Comparison of ENCODE assay signal across 10 cellular contexts in genomic region chr18:3061581-3062416, GRCh38. TPM values are rescaled to one million over a fixed set of nuclear protein-coding genes. Genes with fewer than 3 reads are reported as not detected.
DNase-seq lines count a peak whose midpoint lies in the region; ATAC-seq and TF ChIP-seq lines count a peak whose summit lies in the region.
"Had no signal": no experiment of that assay in that cellular context is flagged by ENCODE, and none has a peak within 500 bp of the region (broad histone marks: within the 10 kb centered on the region; RNA-seq: fewer than 3 reads in every experiment).

No MANE protein-coding gene starts in this region.

- no peak for TF ChIP-seq CTCF in nephron progenitor cell (IDR thresholded peaks at IDR 0.05)

- DNase-seq in CD8-positive, alpha-beta memory T cell = peak; percentile 19 to 69 (median 29)
- DNase-seq in KBM-7 = peak; percentile 16
- DNase-seq in activated naive CD4-positive, alpha-beta T cell treated with anti-CD3 and anti-CD28 coated beads, Interleukin-2, amount 50 U/mL, for 16 hours = peak; percentile 40
- no peak for DNase-seq in nephron progenitor cell
- no peak for DNase-seq in posterior vena cava (ENCODE audit: low spot score)
- no peak for DNase-seq in sciatic nerve (ENCODE audit: low spot score)
- DNase-seq in COR-L47 (lab: John Stamatoyannopoulos, UW) = no peak
- DNase-seq: erythroblast, thyroid gland had no signal

- in situ Hi-C loops in KBM-7 (cut with MboI; ENCODE audit: low pct_unique_long_range_greater_than_20kb, low sequenced_read_pairs) = no loop called here

- H3K27me3 Mint-ChIP-seq in CD8-positive, alpha-beta memory T cell = no peaks in the 10 kb centered on the region
- peaks cover 8% of the 10 kb centered on the region for H3K27me3 Mint-ChIP-seq in nephron progenitor cell (ENCODE audit: low read depth, poor library complexity)

- no peaks in the 10 kb centered on the region for H3K36me3 ChIP-seq in CD8-positive, alpha-beta memory T cell (ENCODE audit: insufficient read depth, low read length)
- H3K36me3 ChIP-seq: thyroid gland had no signal

- CTCF ChIA-PET in CD8-positive, alpha-beta memory T cell (lab: Charles Lee) = interaction anchor here (0.7 to 6.3 kb wide), 42 partner anchors 9 to 490 kb away, joined by 3 to 144 read pairs (median 5); partner anchors contain the start of genes LPIN2, METTL4, MYL12A and NDC80

- no peaks in the 10 kb centered on the region for H3K9me3 Mint-ChIP-seq in CD8-positive, alpha-beta memory T cell
- H3K9me3 Mint-ChIP-seq in nephron progenitor cell = no peaks in the 10 kb centered on the region

- peak overlapping the region; percentile 60 to 92 (median 83) for H3K4me3 Mint-ChIP-seq in CD8-positive, alpha-beta memory T cell
- no peak overlapping the region for H3K4me3 Mint-ChIP-seq in nephron progenitor cell

- H3K4me3 ChIP-seq in CD8-positive, alpha-beta memory T cell (ENCODE audit: low read length) = peak overlapping the region; percentile 62
- H3K4me3 ChIP-seq: thyroid gland had no signal

- peaks cover 66% of the 10 kb centered on the region for H3K4me1 ChIP-seq in CD8-positive, alpha-beta memory T cell (ENCODE audit: insufficient read depth, low read length)

- H3K9me3 ChIP-seq in CD8-positive, alpha-beta memory T cell (ENCODE audit: low read length) = no peaks in the 10 kb centered on the region
- H3K9me3 ChIP-seq: thyroid gland had no signal

- H3K27me3 ChIP-seq in CD8-positive, alpha-beta memory T cell (ENCODE audit: insufficient read depth, low read length, poor library complexity, severe bottlenecking) = no peaks in the 10 kb centered on the region
- H3K27me3 ChIP-seq: thyroid gland had no signal

- H3K27ac ChIP-seq in CD8-positive, alpha-beta memory T cell (ENCODE audit: low read depth, low read length) = peak overlapping the region; percentile 83

- no peak for ATAC-seq in HG02884 (IDR thresholded peaks at IDR 0.05; ENCODE audit: unreplicated experiment)
- no peak for ATAC-seq in sciatic nerve

- POLR2A ChIA-PET in CD8-positive, alpha-beta memory T cell (lab: Charles Lee) = interaction anchor here (0.5 to 3.9 kb wide), 16 partner anchors 49 to 429 kb away, joined by 3 to 30 read pairs (median 4); partner anchors contain the start of genes LPIN2 and MYL12A

- H3K27ac Mint-ChIP-seq in CD8-positive, alpha-beta memory T cell = peak overlapping the region; percentile 86 to 98 (median 97)
- peak overlapping the region; percentile 90 for H3K27ac Mint-ChIP-seq in nephron progenitor cell

- intact Hi-C loops in posterior vena cava (cut with DNase I) (loop anchor here (5.0 to 10.0 kb wide), 2 partner anchors 127 to 129 kb away; no protein-coding TSS in a partner anchor), sciatic nerve (cut with DNase I) (no loop called here)

- peaks cover 74 to 83% (median 80%) of the 10 kb centered on the region in 3 donors for H3K4me1 Mint-ChIP-seq in CD8-positive, alpha-beta memory T cell
- H3K4me1 Mint-ChIP-seq in nephron progenitor cell = peaks cover 46% of the 10 kb centered on the region

- peaks cover 0 to 7% (median 0%) of the 10 kb centered on the region in 3 donors for H3K36me3 Mint-ChIP-seq in CD8-positive, alpha-beta memory T cell
- H3K36me3 Mint-ChIP-seq in nephron progenitor cell (ENCODE audit: low read depth) = no peaks in the 10 kb centered on the region

RNA-seq across cellular contexts. Expression of gene LPIN2, which starts 48.9 kb away (rescaled TPM):
- 10 to 100 TPM; 82.9 to 83.2 TPM for total RNA-seq in CD8-positive, alpha-beta memory T cell
- polyA plus RNA-seq in CD8-positive, alpha-beta memory T cell = 68.6 TPM
- 10 to 100 TPM; 23.8 to 27.3 TPM for total RNA-seq in posterior vena cava
- 40.3 TPM for total RNA-seq in sciatic nerve

Comparison
In these comparisons a context has a peak if more than half of its experiments do, and no peak if none do; other contexts are left out.
1. DNase-seq: peak in CD8-positive, alpha-beta memory T cell (5 of 5), KBM-7 (single experiment) and activated naive CD4-positive, alpha-beta T cell treated with anti-CD3 and anti-CD28 coated beads, Interleukin-2, amount 50 U/mL, for 16 hours (single experiment); none in nephron progenitor cell (single experiment), posterior vena cava (single experiment), sciatic nerve (single experiment) and COR-L47 (single experiment).